1 cellular context compared by ENCODE assay signal in genomic region chr6:104281370-104281769, GRCh38.
TF ChIP-seq lines count a peak whose summit lies in the region.

No MANE protein-coding gene starts in this region.

TF ChIP-seq in H1, 55 proteins besides CTCF, POLR2A, EP300 and RAD21:
- TF ChIP-seq CHD7 (IDR thresholded peaks at IDR 0.05; ENCODE audit: insufficient replicate concordance, low read length) (no peak), SAP30 (IDR thresholded peaks at IDR 0.05; ENCODE audit: insufficient read depth, insufficient replicate concordance, low read length) (no peak), KDM5A (IDR thresholded peaks at IDR 0.05; ENCODE audit: low read length) (no peak), POU5F1 (IDR thresholded peaks at IDR 0.05; ENCODE audit: low read depth, low read length) (no peak), BRCA1 (IDR thresholded peaks at IDR 0.05; ENCODE audit: low read depth, low read length) (no peak), CHD2 (IDR thresholded peaks at IDR 0.05; ENCODE audit: low read length) (no peak), SP1 (IDR thresholded peaks at IDR 0.05; ENCODE audit: low read depth, low read length) (no peak), SRF (IDR thresholded peaks at IDR 0.05; ENCODE audit: low read depth, low read length) (no peak), TAF1 (IDR thresholded peaks at IDR 0.05; ENCODE audit: low read depth, low read length) (no peak), BACH1 (IDR thresholded peaks at IDR 0.05; ENCODE audit: low read length) (no peak), JUN (IDR thresholded peaks at IDR 0.05; ENCODE audit: low read depth, low read length) (no peak), KDM4A (IDR thresholded peaks at IDR 0.05; ENCODE audit: low read depth, low read length, severe bottlenecking) (no peak), ASH2L (IDR thresholded peaks at IDR 0.05; ENCODE audit: low read length) (no peak), CBX5 (IDR thresholded peaks at IDR 0.05; ENCODE audit: low read depth, low read length) (no peak), SP2 (IDR thresholded peaks at IDR 0.05; ENCODE audit: low read length) (no peak), SP4 (IDR thresholded peaks at IDR 0.05; ENCODE audit: low read length) (no peak), NRF1 (IDR thresholded peaks at IDR 0.05; ENCODE audit: low read depth, low read length) (no peak)
